ENCODE assay signal across 11 cellular contexts in the genomic region with DNA sequence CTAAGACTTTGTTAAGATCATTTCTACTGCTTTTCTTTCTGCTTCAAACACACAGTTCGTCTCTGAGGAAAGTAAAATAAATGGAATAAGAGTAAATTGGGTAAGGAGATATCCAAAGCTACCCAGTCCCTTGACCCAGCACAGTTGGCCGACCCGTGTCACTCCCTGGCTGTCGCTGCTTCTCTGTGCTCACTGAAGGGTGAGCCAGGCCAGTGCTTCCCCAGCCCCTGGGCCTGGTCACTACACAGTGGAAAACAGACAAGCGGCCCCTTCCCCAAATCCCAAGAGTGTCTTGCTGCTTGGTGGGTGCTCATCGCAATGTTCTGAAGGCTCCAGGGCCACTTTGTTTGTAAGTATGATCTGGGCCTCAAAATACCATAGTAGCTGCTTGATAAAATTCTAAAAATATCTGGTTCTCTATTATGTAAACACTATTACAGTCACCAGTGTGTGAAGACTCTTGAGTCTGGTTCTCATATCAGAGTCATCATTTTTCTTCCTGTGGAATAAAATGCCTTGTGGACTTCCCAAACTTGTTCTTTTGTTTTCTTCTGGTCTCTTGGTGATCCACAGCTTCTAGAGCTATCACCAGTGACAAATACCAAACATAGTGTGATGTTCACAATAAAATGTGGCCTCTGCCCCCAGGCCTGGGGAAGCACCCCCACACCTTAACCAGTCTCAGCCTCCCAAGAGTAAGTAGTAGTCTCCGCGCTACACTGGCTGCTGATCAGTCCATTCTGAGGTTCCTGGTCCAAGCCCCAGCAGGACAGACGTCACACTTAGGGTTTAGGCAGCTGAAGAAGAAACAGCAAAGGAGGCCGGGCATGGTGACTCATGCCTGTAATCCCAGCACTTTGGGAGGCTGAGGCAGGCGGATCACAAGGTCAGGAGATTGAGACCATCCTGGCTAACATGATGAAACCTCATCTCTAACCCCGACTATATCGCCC.
DNase-seq lines count a peak whose midpoint lies in the region; FAIRE-seq and TF ChIP-seq lines count a peak whose summit lies in the region.
"Had no signal": no experiment of that assay in that cellular context is flagged by ENCODE, and none has a peak within 500 bp of the region (broad histone marks: within the 10 kb centered on the region; RNA-seq: fewer than 3 reads in every experiment).

No MANE protein-coding gene starts in this region.

- no peaks in the 10 kb centered on the region for H3K79me1 ChIP-seq in H1 (ENCODE audit: low read depth, low read length)

- CTCF ChIA-PET in H1 (lab: Charles Lee; ENCODE audit: partially characterized antibody) (interaction anchor here (0.6 to 2.0 kb wide), 7 partner anchors 9 to 235 kb away, joined by 3 to 5 read pairs (median 3); no protein-coding TSS in a partner anchor), Calu3 (lab: Charles Lee) (no interaction called here)

- no peak overlapping the region for H3K14ac ChIP-seq in H1 (ENCODE audit: insufficient read length)

- POLR2A ChIA-PET in H1 (lab: Charles Lee; ENCODE audit: partially characterized antibody), result interaction anchor here (1.1 to 1.8 kb wide), 2 partner anchors 8 to 104 kb away, joined by 3 to 6 read pairs; no protein-coding TSS in a partner anchor

- H2BK12ac ChIP-seq in H1 (ENCODE audit: low read depth, low read length), result no peak overlapping the region

- DNase-seq in AG10803 (ENCODE audit: low read depth) (peak; percentile 22), Peyer's patch (no peak), H1 (ENCODE audit: low read depth in 1 of 2, low spot score in 2 of 2) (no peak), Calu3 (no peak), NCI-H1436 (lab: John Stamatoyannopoulos, UW) (no peak), T-helper 9 cell (no peak), T1000 (lab: John Stamatoyannopoulos, UW) (no peak)
- DNase-seq: body of pancreas, hypothalamus had no signal

- no peak overlapping the region for H2AK5ac ChIP-seq in H1 (ENCODE audit: low read depth, low read length)

- H3K23ac ChIP-seq in H1 (ENCODE audit: insufficient read length), result no peak overlapping the region

- H3K9me3 ChIP-seq in Peyer's patch (no peaks in the 10 kb centered on the region), H1 (ENCODE audit: insufficient read depth in 2 of 2, low read depth in 1 of 2, low read length in 1 of 2) (no peaks in the 10 kb centered on the region)
- H3K9me3 ChIP-seq: body of pancreas had no signal

- TF ChIP-seq EP300 in H1 (IDR thresholded peaks at IDR 0.05; ENCODE audit: borderline replicate concordance in 1 of 2, low read depth in 2 of 2, low read length in 2 of 2), result no peak

- TF ChIP-seq CTCF in AG10803 (conservative IDR thresholded peaks at IDR 0.05; ENCODE audit: low read length) (no peak), Peyer's patch (IDR thresholded peaks at IDR 0.05) (no peak), H1 (IDR thresholded peaks at IDR 0.05; ENCODE audit: control extremely low read depth in 1 of 3, insufficient read depth in 1 of 3, low read depth in 1 of 3, low read length in 3 of 3) (no peak), nephron (IDR thresholded peaks at IDR 0.05; ENCODE audit: unreplicated experiment in 3 of 3) (no peak), Calu3 (IDR thresholded peaks at IDR 0.05; ENCODE audit: unreplicated experiment) (no peak)

- peak overlapping the region; percentile 54 to 73 (median 55) for H3K27ac Mint-ChIP-seq in nephron
- no peak overlapping the region for H3K27ac Mint-ChIP-seq in Calu3 (ENCODE audit: unreplicated experiment)

- H3K4ac ChIP-seq in H1 (replicated peaks; ENCODE audit: insufficient read length, low read depth, low read length), result no peak overlapping the region

- H2BK15ac ChIP-seq in H1 (ENCODE audit: low read length), result no peak overlapping the region

- no peak overlapping the region for H2BK20ac ChIP-seq in H1 (ENCODE audit: low read length)

- no peak overlapping the region for H3K4me3 ChIP-seq in AG10803 (ENCODE audit: low read length)
- H3K4me3 ChIP-seq in Peyer's patch, result no peak overlapping the region
- no peak overlapping the region for H3K4me3 ChIP-seq in H1 (ENCODE audit: extremely low read depth in 1 of 4, insufficient read depth in 2 of 4, low read depth in 3 of 4, low read length in 4 of 4)
- H3K4me3 ChIP-seq: body of pancreas had no signal

- no peak overlapping the region for H3K4me3 Mint-ChIP-seq in nephron
- H3K4me3 Mint-ChIP-seq in Calu3 (ENCODE audit: low read depth, unreplicated experiment), result no peak overlapping the region
- H3K4me3 Mint-ChIP-seq: IgD-negative memory B cell had no signal

- intact Hi-C loops in Calu3 (cut with micrococcal nuclease; ENCODE audit: unreplicated experiment), result no loop called here

- no peak for TF ChIP-seq POLR2A in Peyer's patch (IDR thresholded peaks at IDR 0.05)
- no peak for TF ChIP-seq POLR2A in H1 (IDR thresholded peaks at IDR 0.05; ENCODE audit: control extremely low read depth in 1 of 2, low read depth in 2 of 2, low read length in 2 of 2)

- peak overlapping the region; percentile 31; the same call in 1 of the 2 replicates for H2BK5ac ChIP-seq in H1 (ENCODE audit: low read depth, low read length)

- H3K4me1 Mint-ChIP-seq in nephron, result peaks cover 46% of the 10 kb centered on the region
- no peaks in the 10 kb centered on the region for H3K4me1 Mint-ChIP-seq in Calu3 (ENCODE audit: low read depth, unreplicated experiment)

- no peak overlapping the region for H3K18ac ChIP-seq in H1 (ENCODE audit: extremely low read depth, low read length)

- no peak overlapping the region for H4K5ac ChIP-seq in H1 (ENCODE audit: insufficient read length, low read depth, low read length)

- peaks cover 0 to 11% (median 0%) of the 10 kb centered on the region in 3 donors for H3K36me3 ChIP-seq in Peyer's patch
- H3K36me3 ChIP-seq in H1 (ENCODE audit: control insufficient read depth in 2 of 4, insufficient read depth in 4 of 4, low read length in 3 of 4), result no peaks in the 10 kb centered on the region

- WGBS in H1 (ENCODE audit: extremely low coverage in 1 of 2, insufficient coverage in 1 of 2, insufficient read length in 1 of 2, insufficient replicate concordance in 2 of 2, low coverage in 1 of 2, low lambda C conversion rate in 2 of 2, missing lambda C conversion rate in 1 of 2), 2 experiments, result 95% methylated on average over 13 of the region's 13 CpGs; no CpG with 5 or more reads in 1 of the 2 experiments

- peaks cover 0 to 6% (median 0%) of the 10 kb centered on the region in 4 donors for H3K4me1 ChIP-seq in Peyer's patch
- H3K4me1 ChIP-seq in H1 (replicated peaks in 1 of 4; ENCODE audit: control insufficient read depth in 3 of 4, insufficient read depth in 4 of 4, low read length in 3 of 4), result peaks cover 0 to 13% (median 10%) of the 10 kb centered on the region in 4 experiments; a peak in 6 of 7 replicates

- no peaks in the 10 kb centered on the region for H3K79me2 ChIP-seq in H1 (ENCODE audit: control insufficient read depth in 1 of 2, insufficient read depth in 2 of 2, low read length in 2 of 2)

- H3K27me3 Mint-ChIP-seq in nephron (ENCODE audit: low read depth) (no peaks in the 10 kb centered on the region), Calu3 (ENCODE audit: unreplicated experiment) (no peaks in the 10 kb centered on the region)
- H3K27me3 Mint-ChIP-seq: IgD-negative memory B cell had no signal

- H3K23me2 ChIP-seq in H1 (ENCODE audit: low read depth, low read length), result no peaks in the 10 kb centered on the region

- H3K9ac ChIP-seq in H1 (replicated peaks in 1 of 4; ENCODE audit: extremely low read depth in 1 of 4, low read depth in 3 of 4, low read length in 3 of 4), result no peak overlapping the region

- no peak overlapping the region for H4K91ac ChIP-seq in H1 (replicated peaks; ENCODE audit: insufficient read length, low read length)

- H3K27me3 ChIP-seq in Peyer's patch, result no peaks in the 10 kb centered on the region
- H3K27me3 ChIP-seq in H1 (replicated peaks in 1 of 4; ENCODE audit: control insufficient read depth in 3 of 4, extremely low read depth in 1 of 4, insufficient read depth in 3 of 4, low read length in 3 of 4), result no peaks in the 10 kb centered on the region
- H3K27me3 ChIP-seq: body of pancreas had no signal

- H4K8ac ChIP-seq in H1 (ENCODE audit: extremely low read depth, insufficient read depth, low read length), result no peak overlapping the region

- TF ChIP-seq RAD21 in H1 (IDR thresholded peaks at IDR 0.05 in 1 of 2, conservative IDR thresholded peaks at IDR 0.05 in 1 of 2; ENCODE audit: low read depth in 2 of 2, low read length in 2 of 2), result no peak

- no TSS peak for BruUV-seq in Calu3 (replicated peaks; lab: Mats Ljungman, UMichigan)

- no peak overlapping the region for H3K4me2 ChIP-seq in H1 (ENCODE audit: insufficient read depth in 1 of 2, low read depth in 2 of 2, low read length in 2 of 2)

- no peaks in the 10 kb centered on the region for H3K9me3 Mint-ChIP-seq in nephron
- H3K9me3 Mint-ChIP-seq in Calu3 (ENCODE audit: low read depth, unreplicated experiment), result peaks cover 3% of the 10 kb centered on the region

- no peak overlapping the region for H2AFZ ChIP-seq in H1 (ENCODE audit: low read length)

- no peak overlapping the region for H2BK120ac ChIP-seq in H1 (replicated peaks; ENCODE audit: low read depth, low read length)

- no peak overlapping the region for H3K56ac ChIP-seq in H1 (replicated peaks; ENCODE audit: insufficient read length, low read depth, low read length)

- peaks cover 0 to 1% of the 10 kb centered on the region in 2 experiments for H4K20me1 ChIP-seq in H1 (replicated peaks in 1 of 2; ENCODE audit: control insufficient read depth in 1 of 2, insufficient read depth in 2 of 2, low read length in 2 of 2)

- peaks cover 11% of the 10 kb centered on the region for H3K36me3 Mint-ChIP-seq in nephron (ENCODE audit: low read depth)
- H3K36me3 Mint-ChIP-seq in Calu3 (ENCODE audit: insufficient read depth, unreplicated experiment), result peaks cover 4% of the 10 kb centered on the region

- H3K27ac ChIP-seq in Peyer's patch (peak overlapping the region in 3 of 4 donors; percentile 39 to 70 (median 41)), H1 (ENCODE audit: low read depth, low read length) (no peak overlapping the region)
- H3K27ac ChIP-seq: body of pancreas had no signal

- no peak for FAIRE-seq in H1 (lab: Jason Lieb, UNC)

TF ChIP-seq in H1, 55 proteins besides CTCF, POLR2A, EP300 and RAD21:
- TF ChIP-seq EGR1 (IDR thresholded peaks at IDR 0.05; ENCODE audit: borderline replicate concordance, low read depth, low read length) (no peak), MAFK (IDR thresholded peaks at IDR 0.05; ENCODE audit: low read depth, low read length) (no peak), POLR2AphosphoS5 (IDR thresholded peaks at IDR 0.05; ENCODE audit: low read depth, low read length) (no peak), KDM1A (IDR thresholded peaks at IDR 0.05; ENCODE audit: borderline replicate concordance, low read length) (no peak), TAF7 (optimal IDR thresholded peaks at IDR 0.05; ENCODE audit: borderline replicate concordance, low read depth, low read length) (no peak), PHF8 (conservative IDR thresholded peaks at IDR 0.05; ENCODE audit: low read depth, low read length) (no peak), SP2 (IDR thresholded peaks at IDR 0.05; ENCODE audit: low read length) (no peak), FOSL1 (IDR thresholded peaks at IDR 0.05; ENCODE audit: insufficient read depth, low read depth, low read length) (no peak)
